ENCODE assay signal across 8 cellular contexts in genomic region chr9:131733601-131734061, GRCh38. TPM values are rescaled to one million over a fixed set of nuclear protein-coding genes. Genes with fewer than 3 reads are reported as not detected.
DNase-seq lines count a peak whose midpoint lies in the region; ATAC-seq and TF ChIP-seq lines count a peak whose summit lies in the region.

No MANE protein-coding gene starts in this region.

- POLR2A ChIA-PET in Panc1 (lab: Charles Lee), result no interaction called here

- CTCF ChIA-PET in Panc1 (lab: Charles Lee), result no interaction called here

- peaks cover 94% of the 10 kb centered on the region for H3K4me1 Mint-ChIP-seq in activated naive CD8-positive, alpha-beta T cell treated with anti-CD3 and anti-CD28 coated beads, Interleukin-2, amount 50 U/mL, for 24 hours
- H3K4me1 Mint-ChIP-seq in stimulated activated memory B cell treated with anti-CD40 and anti-IgM and Interleukin-4, amounts not matched to agents 10 μg/mL and 1 μg/mL and 100 μg/mL, for 72 hours, result peaks cover 90% of the 10 kb centered on the region

- BruUV-seq in Panc1 (replicated peaks; lab: Mats Ljungman, UMichigan), result no TSS peak

- 60% methylated on average over 15 of the region's 15 CpGs for WGBS in right cardiac atrium

- H3K27me3 Mint-ChIP-seq in activated naive CD8-positive, alpha-beta T cell treated with anti-CD3 and anti-CD28 coated beads, Interleukin-2, amount 50 U/mL, for 24 hours, result no peaks in the 10 kb centered on the region
- H3K27me3 Mint-ChIP-seq in stimulated activated memory B cell treated with anti-CD40 and anti-IgM and Interleukin-4, amounts not matched to agents 10 μg/mL and 1 μg/mL and 100 μg/mL, for 72 hours, result no peaks in the 10 kb centered on the region

- H3K36me3 ChIP-seq in Panc1 (ENCODE audit: control insufficient read depth, insufficient read depth, low read length), result no peaks in the 10 kb centered on the region

- H3K27ac ChIP-seq in Panc1 (ENCODE audit: low read length) (peak overlapping the region; percentile 88), right cardiac atrium (ENCODE audit: low read length) (peak overlapping the region; percentile 63)

- in situ Hi-C loops in Panc1 (cut with HindIII; ENCODE audit: low pct_unique_long_range_greater_than_20kb, low sequenced_read_pairs), result no loop called here

- DNase-seq in Right ventricle myocardium inferior (ENCODE audit: missing footprints) (no peak), cardiac septum (ENCODE audit: low spot score) (no peak), Panc1 (ENCODE audit: low read depth, low spot score) (no peak), right cardiac atrium (peak; percentile 60 to 65 (median 64)), ureter (ENCODE audit: low spot score) (no peak)
- peak; percentile 56 for DNase-seq in activated naive CD8-positive, alpha-beta T cell treated with anti-CD3 and anti-CD28 coated beads, Interleukin-2, amount 50 U/mL, for 24 hours

- no peak for TF ChIP-seq CTCF in Panc1 (IDR thresholded peaks at IDR 0.05)

- H3K27me3 ChIP-seq in Panc1 (ENCODE audit: control insufficient read depth, insufficient read depth, low read length), result no peaks in the 10 kb centered on the region
- H3K27me3 ChIP-seq in right cardiac atrium (ENCODE audit: control insufficient read depth, insufficient read depth), result no peaks in the 10 kb centered on the region

- peak overlapping the region in 1 of 2 experiments; percentile 23; a peak in 2 of 4 replicates for H3K4me3 ChIP-seq in Panc1 (ENCODE audit: low read depth in 2 of 2, low read length in 2 of 2)
- H3K4me3 ChIP-seq in right cardiac atrium (ENCODE audit: low read length), result no peak overlapping the region

- ATAC-seq in Right ventricle myocardium inferior, result peak; percentile 32
- ATAC-seq in Panc1, result peak; percentile 73
- ATAC-seq in activated naive CD8-positive, alpha-beta T cell treated with anti-CD3 and anti-CD28 coated beads, Interleukin-2, amount 50 U/mL, for 24 hours, result peak; percentile 26
- peak; percentile 69 to 78 for ATAC-seq in right cardiac atrium
- no peak for ATAC-seq in stimulated activated memory B cell treated with anti-CD40 and anti-IgM and Interleukin-4, amounts not matched to agents 10 μg/mL and 1 μg/mL and 100 μg/mL, for 72 hours
- ATAC-seq in GM18868 (IDR thresholded peaks at IDR 0.05; ENCODE audit: unreplicated experiment), result no peak

- H3K27ac Mint-ChIP-seq in activated naive CD8-positive, alpha-beta T cell treated with anti-CD3 and anti-CD28 coated beads, Interleukin-2, amount 50 U/mL, for 24 hours, result peak overlapping the region; percentile 97
- H3K27ac Mint-ChIP-seq in stimulated activated memory B cell treated with anti-CD40 and anti-IgM and Interleukin-4, amounts not matched to agents 10 μg/mL and 1 μg/mL and 100 μg/mL, for 72 hours, result peak overlapping the region; percentile 87

- H3K4me1 ChIP-seq in Panc1 (ENCODE audit: control insufficient read depth, insufficient read depth, low read length) (peaks cover 82% of the 10 kb centered on the region), right cardiac atrium (ENCODE audit: control insufficient read depth, insufficient read depth, low read length) (peaks cover 31% of the 10 kb centered on the region)

- H3K9me3 ChIP-seq in Panc1 (ENCODE audit: control insufficient read depth, insufficient read depth, low read depth, low read length) (no peaks in the 10 kb centered on the region), right cardiac atrium (ENCODE audit: control insufficient read depth, low read length) (no peaks in the 10 kb centered on the region)

- intact Hi-C loops in Right ventricle myocardium inferior (cut with DNase I) (no loop called here), cardiac septum (cut with DNase I) (loop anchor here (5.0 kb wide), 1 partner anchor 56 kb away; no protein-coding TSS in a partner anchor), Panc1 (cut with micrococcal nuclease; ENCODE audit: unreplicated experiment) (loop anchor here (10.0 kb wide), 1 partner anchor 59 kb away; no protein-coding TSS in a partner anchor), right cardiac atrium (cut with DNase I) (loop anchor here in 1 of 4 donors (10.0 kb wide), 1 partner anchor 59 kb away; no protein-coding TSS in a partner anchor)

- peak overlapping the region; percentile 63 for H3K4me3 Mint-ChIP-seq in activated naive CD8-positive, alpha-beta T cell treated with anti-CD3 and anti-CD28 coated beads, Interleukin-2, amount 50 U/mL, for 24 hours
- H3K4me3 Mint-ChIP-seq in stimulated activated memory B cell treated with anti-CD40 and anti-IgM and Interleukin-4, amounts not matched to agents 10 μg/mL and 1 μg/mL and 100 μg/mL, for 72 hours, result peak overlapping the region; percentile 85

- peaks cover 18% of the 10 kb centered on the region for H3K36me3 Mint-ChIP-seq in activated naive CD8-positive, alpha-beta T cell treated with anti-CD3 and anti-CD28 coated beads, Interleukin-2, amount 50 U/mL, for 24 hours (ENCODE audit: low read depth)
- peaks cover 36% of the 10 kb centered on the region for H3K36me3 Mint-ChIP-seq in stimulated activated memory B cell treated with anti-CD40 and anti-IgM and Interleukin-4, amounts not matched to agents 10 μg/mL and 1 μg/mL and 100 μg/mL, for 72 hours

- no peaks in the 10 kb centered on the region for H3K9me3 Mint-ChIP-seq in activated naive CD8-positive, alpha-beta T cell treated with anti-CD3 and anti-CD28 coated beads, Interleukin-2, amount 50 U/mL, for 24 hours
- H3K9me3 Mint-ChIP-seq in stimulated activated memory B cell treated with anti-CD40 and anti-IgM and Interleukin-4, amounts not matched to agents 10 μg/mL and 1 μg/mL and 100 μg/mL, for 72 hours, result no peaks in the 10 kb centered on the region

RNA-seq across cellular contexts. Expression of gene RAPGEF1, which starts 6.2 kb away (rescaled TPM):
- total RNA-seq in Right ventricle myocardium inferior (125 TPM), cardiac septum (115 TPM), Panc1 (2021; ENCODE audit: unreplicated experiment) (86.8 TPM), right cardiac atrium (100 to 1,000 TPM in 1 of 4 donors, 10 to 100 TPM in 3; 82.3 to 100 (median 93.0) TPM), ureter (64.9 TPM)
- 57.8 TPM for polyA plus RNA-seq in Panc1 (2012; ENCODE audit: insufficient read length)
- 58.5 TPM for polyA plus RNA-seq in right cardiac atrium

Comparison
In these comparisons a context has a peak if more than half of its experiments do, and no peak if none do; other contexts are left out.
1. DNase-seq: peak in activated naive CD8-positive, alpha-beta T cell treated with anti-CD3 and anti-CD28 coated beads, Interleukin-2, amount 50 U/mL, for 24 hours (single experiment) and right cardiac atrium (3 of 3); none in Right ventricle myocardium inferior (single experiment), cardiac septum (single experiment), Panc1 (single experiment) and ureter (single experiment).
2. ATAC-seq: peak in Right ventricle myocardium inferior (single experiment), Panc1 (single experiment), activated naive CD8-positive, alpha-beta T cell treated with anti-CD3 and anti-CD28 coated beads, Interleukin-2, amount 50 U/mL, for 24 hours (single experiment) and right cardiac atrium (2 of 2); none in stimulated activated memory B cell treated with anti-CD40 and anti-IgM and Interleukin-4, amounts not matched to agents 10 μg/mL and 1 μg/mL and 100 μg/mL, for 72 hours (single experiment) and GM18868 (single experiment).